ENCODE assay signal across 12 cellular contexts in genomic region chr2:55302241-55302640, GRCh38. TPM values are rescaled to one million over a fixed set of nuclear protein-coding genes. Genes with fewer than 3 reads are reported as not detected.
DNase-seq lines count a peak whose midpoint lies in the region; ATAC-seq, FAIRE-seq and TF ChIP-seq lines count a peak whose summit lies in the region.
"Had no signal": no experiment of that assay in that cellular context is flagged by ENCODE, and none has a peak within 500 bp of the region (broad histone marks: within the 10 kb centered on the region; RNA-seq: fewer than 3 reads in every experiment).

No MANE protein-coding gene starts in this region.

- DNase-seq in GM12892 (ENCODE audit: insufficient read length) (no peak), medulla oblongata (ENCODE audit: extremely low spot score) (no peak), NCI-H1417 treated with DMSO at 0.1 percent for 48 hours (lab: John Stamatoyannopoulos, UW) (no peak), iPS-NIHi11 (ENCODE audit: low spot score) (no peak), NCI-H1436 treated with DMSO at 0.1 percent for 48 hours (lab: John Stamatoyannopoulos, UW) (no peak)
- DNase-seq: NCI-H226; nephron progenitor cell; RPMI8226; stimulated activated CD4-positive, alpha-beta T cell treated with anti-CD3 and anti-CD28 coated beads, Interleukin-12 subunit alpha, Interleukin-12 subunit beta, amount 100 ng/mL, for 4 hours had no signal

- FAIRE-seq in GM12892 (lab: Jason Lieb, UNC) = peak; percentile 73

- no peak for TF ChIP-seq POLR2A in GM12892 (IDR thresholded peaks at IDR 0.05; ENCODE audit: low read depth, low read length)

- ATAC-seq in GM19043 (IDR thresholded peaks at IDR 0.05; ENCODE audit: low read depth, unreplicated experiment) = peak; percentile 76
- peak; percentile 68 for ATAC-seq in HG02642 (IDR thresholded peaks at IDR 0.05; ENCODE audit: poor library complexity, unreplicated experiment)
- ATAC-seq in HG03457 (IDR thresholded peaks at IDR 0.05; ENCODE audit: unreplicated experiment) = peak; percentile 78

RNA-seq across cellular contexts. Expression of gene MTIF2, which starts 33.2 kb away (rescaled TPM):
- polyA plus RNA-seq in GM12892 (2012; ENCODE audit: missing spikeins) = 40.4 TPM
